In the genomic region with DNA sequence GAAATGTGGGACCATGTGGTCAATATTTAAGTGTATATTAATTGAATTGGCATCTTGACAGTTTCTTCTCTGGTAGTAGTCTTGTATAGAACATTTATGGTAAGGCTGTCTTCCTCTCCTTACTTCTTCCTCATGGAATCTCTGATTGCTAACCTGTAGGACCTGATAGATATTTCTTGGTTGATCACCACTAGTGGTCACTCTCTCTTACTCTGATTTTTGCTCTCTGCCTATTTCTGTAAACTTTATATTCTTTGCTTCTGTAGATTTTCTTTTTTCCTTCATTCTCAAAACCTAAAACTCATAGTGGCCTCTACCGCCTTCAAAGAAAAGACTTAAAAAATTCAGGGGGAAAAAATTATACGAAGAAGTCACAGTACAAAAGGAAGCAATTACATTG, we compare ENCODE assay signal across 3 cellular contexts.
TF ChIP-seq lines count a peak whose summit lies in the region.

No MANE protein-coding gene starts in this region.

TF ChIP-seq in A549, 52 proteins besides CTCF, POLR2A, EP300 and RAD21:
- TF ChIP-seq, protein P1, sequence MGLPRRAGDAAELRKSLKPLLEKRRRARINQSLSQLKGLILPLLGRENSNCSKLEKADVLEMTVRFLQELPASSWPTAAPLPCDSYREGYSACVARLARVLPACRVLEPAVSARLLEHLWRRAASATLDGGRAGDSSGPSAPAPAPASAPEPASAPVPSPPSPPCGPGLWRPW (IDR thresholded peaks at IDR 0.05), result no peak
- TF ChIP-seq, protein P2, sequence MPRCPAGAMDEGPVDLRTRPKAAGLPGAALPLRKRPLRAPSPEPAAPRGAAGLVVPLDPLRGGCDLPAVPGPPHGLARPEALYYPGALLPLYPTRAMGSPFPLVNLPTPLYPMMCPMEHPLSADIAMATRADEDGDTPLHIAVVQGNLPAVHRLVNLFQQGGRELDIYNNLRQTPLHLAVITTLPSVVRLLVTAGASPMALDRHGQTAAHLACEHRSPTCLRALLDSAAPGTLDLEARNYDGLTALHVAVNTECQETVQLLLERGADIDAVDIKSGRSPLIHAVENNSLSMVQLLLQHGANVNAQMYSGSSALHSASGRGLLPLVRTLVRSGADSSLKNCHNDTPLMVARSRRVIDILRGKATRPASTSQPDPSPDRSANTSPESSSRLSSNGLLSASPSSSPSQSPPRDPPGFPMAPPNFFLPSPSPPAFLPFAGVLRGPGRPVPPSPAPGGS (IDR thresholded peaks at IDR 0.05), result no peak

TF ChIP-seq in HCT116, 20 proteins besides CTCF, POLR2A, EP300 and RAD21:
- TF ChIP-seq SP1 (IDR thresholded peaks at IDR 0.05; ENCODE audit: low read depth) (no peak), SIN3A (IDR thresholded peaks at IDR 0.05; ENCODE audit: low read depth) (no peak), ZNF274 (IDR thresholded peaks at IDR 0.05; ENCODE audit: low read depth, low read length) (no peak), EGR1 (IDR thresholded peaks at IDR 0.05; ENCODE audit: low read depth) (no peak), ZFX (IDR thresholded peaks at IDR 0.05) (no peak), SRF (IDR thresholded peaks at IDR 0.05; ENCODE audit: low read depth) (no peak), CBX3 (IDR thresholded peaks at IDR 0.05; ENCODE audit: low read depth) (no peak), EZH2 (IDR thresholded peaks at IDR 0.05) (no peak), YY1 (IDR thresholded peaks at IDR 0.05; ENCODE audit: extremely low read depth, insufficient replicate concordance, low read depth, low read length) (no peak), TCF7L2 (IDR thresholded peaks at IDR 0.05; ENCODE audit: borderline replicate concordance, extremely low read depth, insufficient read depth, insufficient read length) (no peak), JUND (IDR thresholded peaks at IDR 0.05) (no peak), ELF1 (IDR thresholded peaks at IDR 0.05; ENCODE audit: borderline replicate concordance, low read depth) (no peak), POLR2AphosphoS5 (IDR thresholded peaks at IDR 0.05; ENCODE audit: low read depth, low read length) (no peak), EZH2phosphoT487 (IDR thresholded peaks at IDR 0.05; ENCODE audit: borderline replicate concordance) (no peak), FOSL1 (IDR thresholded peaks at IDR 0.05; ENCODE audit: low read depth) (no peak)
- TF ChIP-seq, protein P3, sequence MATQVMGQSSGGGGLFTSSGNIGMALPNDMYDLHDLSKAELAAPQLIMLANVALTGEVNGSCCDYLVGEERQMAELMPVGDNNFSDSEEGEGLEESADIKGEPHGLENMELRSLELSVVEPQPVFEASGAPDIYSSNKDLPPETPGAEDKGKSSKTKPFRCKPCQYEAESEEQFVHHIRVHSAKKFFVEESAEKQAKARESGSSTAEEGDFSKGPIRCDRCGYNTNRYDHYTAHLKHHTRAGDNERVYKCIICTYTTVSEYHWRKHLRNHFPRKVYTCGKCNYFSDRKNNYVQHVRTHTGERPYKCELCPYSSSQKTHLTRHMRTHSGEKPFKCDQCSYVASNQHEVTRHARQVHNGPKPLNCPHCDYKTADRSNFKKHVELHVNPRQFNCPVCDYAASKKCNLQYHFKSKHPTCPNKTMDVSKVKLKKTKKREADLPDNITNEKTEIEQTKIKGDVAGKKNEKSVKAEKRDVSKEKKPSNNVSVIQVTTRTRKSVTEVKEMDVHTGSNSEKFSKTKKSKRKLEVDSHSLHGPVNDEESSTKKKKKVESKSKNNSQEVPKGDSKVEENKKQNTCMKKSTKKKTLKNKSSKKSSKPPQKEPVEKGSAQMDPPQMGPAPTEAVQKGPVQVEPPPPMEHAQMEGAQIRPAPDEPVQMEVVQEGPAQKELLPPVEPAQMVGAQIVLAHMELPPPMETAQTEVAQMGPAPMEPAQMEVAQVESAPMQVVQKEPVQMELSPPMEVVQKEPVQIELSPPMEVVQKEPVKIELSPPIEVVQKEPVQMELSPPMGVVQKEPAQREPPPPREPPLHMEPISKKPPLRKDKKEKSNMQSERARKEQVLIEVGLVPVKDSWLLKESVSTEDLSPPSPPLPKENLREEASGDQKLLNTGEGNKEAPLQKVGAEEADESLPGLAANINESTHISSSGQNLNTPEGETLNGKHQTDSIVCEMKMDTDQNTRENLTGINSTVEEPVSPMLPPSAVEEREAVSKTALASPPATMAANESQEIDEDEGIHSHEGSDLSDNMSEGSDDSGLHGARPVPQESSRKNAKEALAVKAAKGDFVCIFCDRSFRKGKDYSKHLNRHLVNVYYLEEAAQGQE (IDR thresholded peaks at IDR 0.05; ENCODE audit: low read depth), result no peak
- TF ChIP-seq, protein P4, sequence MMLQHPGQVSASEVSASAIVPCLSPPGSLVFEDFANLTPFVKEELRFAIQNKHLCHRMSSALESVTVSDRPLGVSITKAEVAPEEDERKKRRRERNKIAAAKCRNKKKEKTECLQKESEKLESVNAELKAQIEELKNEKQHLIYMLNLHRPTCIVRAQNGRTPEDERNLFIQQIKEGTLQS (IDR thresholded peaks at IDR 0.05), result no peak
- TF ChIP-seq, protein P5, sequence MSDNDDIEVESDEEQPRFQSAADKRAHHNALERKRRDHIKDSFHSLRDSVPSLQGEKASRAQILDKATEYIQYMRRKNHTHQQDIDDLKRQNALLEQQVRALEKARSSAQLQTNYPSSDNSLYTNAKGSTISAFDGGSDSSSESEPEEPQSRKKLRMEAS (IDR thresholded peaks at IDR 0.05), result no peak
- TF ChIP-seq, protein P6, sequence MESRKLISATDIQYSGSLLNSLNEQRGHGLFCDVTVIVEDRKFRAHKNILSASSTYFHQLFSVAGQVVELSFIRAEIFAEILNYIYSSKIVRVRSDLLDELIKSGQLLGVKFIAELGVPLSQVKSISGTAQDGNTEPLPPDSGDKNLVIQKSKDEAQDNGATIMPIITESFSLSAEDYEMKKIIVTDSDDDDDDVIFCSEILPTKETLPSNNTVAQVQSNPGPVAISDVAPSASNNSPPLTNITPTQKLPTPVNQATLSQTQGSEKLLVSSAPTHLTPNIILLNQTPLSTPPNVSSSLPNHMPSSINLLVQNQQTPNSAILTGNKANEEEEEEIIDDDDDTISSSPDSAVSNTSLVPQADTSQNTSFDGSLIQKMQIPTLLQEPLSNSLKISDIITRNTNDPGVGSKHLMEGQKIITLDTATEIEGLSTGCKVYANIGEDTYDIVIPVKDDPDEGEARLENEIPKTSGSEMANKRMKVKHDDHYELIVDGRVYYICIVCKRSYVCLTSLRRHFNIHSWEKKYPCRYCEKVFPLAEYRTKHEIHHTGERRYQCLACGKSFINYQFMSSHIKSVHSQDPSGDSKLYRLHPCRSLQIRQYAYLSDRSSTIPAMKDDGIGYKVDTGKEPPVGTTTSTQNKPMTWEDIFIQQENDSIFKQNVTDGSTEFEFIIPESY (IDR thresholded peaks at IDR 0.05; ENCODE audit: extremely low read depth, insufficient replicate concordance, low read length), result no peak

TF ChIP-seq in HepG2, 621 proteins besides CTCF, POLR2A, EP300 and RAD21:
- TF ChIP-seq STAG1 (CRISPR knock-in tag; IDR thresholded peaks at IDR 0.05) (peak; percentile 11; the same call in 1 of the 2 replicates), ZNF367 (CRISPR knock-in tag; IDR thresholded peaks at IDR 0.05; ENCODE audit: borderline replicate concordance) (no peak)
